31 cellular contexts compared by ENCODE assay signal in the genomic region with DNA sequence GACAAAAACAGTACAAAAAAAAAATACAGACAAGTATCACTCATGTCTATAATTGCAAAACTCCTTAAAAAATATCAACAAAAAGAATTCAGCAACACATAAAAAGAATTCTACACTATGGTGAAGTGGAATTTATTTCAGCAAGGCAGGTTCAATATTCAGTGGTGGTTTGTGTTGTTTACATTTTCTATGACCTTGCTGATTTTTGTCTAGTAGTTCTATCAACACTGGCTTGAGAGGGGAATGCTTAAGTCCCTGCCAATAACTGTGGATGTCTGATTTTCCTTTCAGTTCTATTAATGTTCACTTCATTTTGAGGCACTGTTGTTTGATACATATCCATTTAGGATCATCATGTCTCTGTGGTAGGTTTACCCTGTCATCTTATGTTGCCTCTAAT. TPM values are rescaled to one million over a fixed set of nuclear protein-coding genes. Genes with fewer than 3 reads are reported as not detected.
"Had no signal": no experiment of that assay in that cellular context is flagged by ENCODE, and none has a peak within 500 bp of the region (broad histone marks: within the 10 kb centered on the region; RNA-seq: fewer than 3 reads in every experiment).

No MANE protein-coding gene starts in this region.

- H3K4me1 ChIP-seq: ascending aorta had no signal

- ATAC-seq: activated CD8-positive, alpha-beta T cell treated with anti-CD3 and anti-CD28 coated beads for 36 hours; activated naive CD8-positive, alpha-beta T cell treated with anti-CD3 and anti-CD28 coated beads, Interleukin-2, amount 50 U/mL, for 24 hours had no signal

- H3K36me3 ChIP-seq: ascending aorta, cardiac muscle cell had no signal

- H3K27ac ChIP-seq: ascending aorta, cardiac muscle cell, VCaP had no signal

- H3K9me3 ChIP-seq: ascending aorta had no signal

- H3K4me3 ChIP-seq: ascending aorta, cardiac muscle cell had no signal

- FAIRE-seq: bronchial epithelial cell, TTC549 had no signal

- H3K27me3 ChIP-seq: ascending aorta, cardiac muscle cell had no signal

- DNase-seq: activated B cell treated with CpG ODN at 0.5 μM for 24 hours; activated CD4-positive, alpha-beta memory T cell treated with anti-CD3 and anti-CD28 coated beads for 36 hours; activated CD4-positive, alpha-beta T cell treated with anti-CD3 and anti-CD28 coated beads for 4 hours; activated CD4-positive, alpha-beta T cell treated with anti-CD3 and anti-CD28 coated beads, Interleukin-2, amount 10 ng/mL, durations not matched to agents 24 days and 14 days; activated CD4-positive, alpha-beta T cell treated with anti-CD3 and anti-CD28 coated beads, Interleukin-2, amount 50 U/mL, for 1 hour; activated CD4-positive, alpha-beta T cell treated with anti-CD3 and anti-CD28 coated beads, Interleukin-2, amount 50 U/mL, for 4 hours; activated CD4-positive, CD25-positive, alpha-beta regulatory T cell treated with anti-CD3 and anti-CD28 coated beads, Interleukin-2, amount 50 U/mL, for 72 hours; activated CD8-positive, alpha-beta memory T cell treated with anti-CD3 and anti-CD28 coated beads, Interleukin-2, amount 50 U/mL, for 48 hours; activated CD8-positive, alpha-beta T cell treated with anti-CD3 and anti-CD28 coated beads for 36 hours; activated effector memory CD4-positive, alpha-beta T cell treated with Interleukin-2 at 50 U/mL for 16 hours; activated gamma-delta T cell; activated naive CD4-positive, alpha-beta T cell treated with anti-CD3 and anti-CD28 coated beads, Interleukin-2, amount 10 ng/mL, durations not matched to agents 7 days and 5 days; activated naive CD4-positive, alpha-beta T cell treated with Interleukin-2 at 50 U/mL for 16 hours; activated naive CD8-positive, alpha-beta T cell treated with anti-CD3 and anti-CD28 coated beads, Interleukin-2, amount 10 ng/mL, durations not matched to agents 7 days and 5 days; activated naive CD8-positive, alpha-beta T cell treated with anti-CD3 and anti-CD28 coated beads, Interleukin-2, amount 50 U/mL, for 24 hours; activated T-cell treated with anti-CD3 and anti-CD28 coated beads, Interleukin-2, amount 50 U/mL, for 24 hours; activated T-cell treated with anti-CD3 and anti-CD28 coated beads, Interleukin-2, amount 50 U/mL, for 48 hours; amygdala; anterior cingulate cortex; caudate nucleus; cerebellar nuclear complex; T-helper 1 cell; T-helper 2 cell; T-helper 9 cell had no signal

RNA-seq across cellular contexts. Expression of a gene that starts 58.5 kb away (rescaled TPM):
- total RNA-seq: activated B cell treated with CpG ODN at 0.5 μM for 24 hours; activated CD4-positive, alpha-beta memory T cell treated with anti-CD3 and anti-CD28 coated beads for 36 hours; activated CD4-positive, alpha-beta T cell treated with anti-CD3 and anti-CD28 coated beads, Interleukin-2, amount 10 ng/mL, durations not matched to agents 24 days and 14 days; activated CD8-positive, alpha-beta memory T cell treated with anti-CD3 and anti-CD28 coated beads for 36 hours; activated CD8-positive, alpha-beta T cell treated with anti-CD3 and anti-CD28 coated beads for 36 hours; activated naive CD8-positive, alpha-beta T cell treated with anti-CD3 and anti-CD28 coated beads, Interleukin-2, amount 10 ng/mL, durations not matched to agents 7 days and 5 days; activated T-helper 2 cell treated with anti-CD3 and anti-CD28 coated beads, Interferon-gamma antibody, Interleukin-2, Interleukin-4, amounts not matched to agents 10 μg/mL and 5 μg/mL and 100 μg/mL, durations not matched to agents 14 hours and 24 hours and 36 hours had no signal
